In the genomic region with DNA sequence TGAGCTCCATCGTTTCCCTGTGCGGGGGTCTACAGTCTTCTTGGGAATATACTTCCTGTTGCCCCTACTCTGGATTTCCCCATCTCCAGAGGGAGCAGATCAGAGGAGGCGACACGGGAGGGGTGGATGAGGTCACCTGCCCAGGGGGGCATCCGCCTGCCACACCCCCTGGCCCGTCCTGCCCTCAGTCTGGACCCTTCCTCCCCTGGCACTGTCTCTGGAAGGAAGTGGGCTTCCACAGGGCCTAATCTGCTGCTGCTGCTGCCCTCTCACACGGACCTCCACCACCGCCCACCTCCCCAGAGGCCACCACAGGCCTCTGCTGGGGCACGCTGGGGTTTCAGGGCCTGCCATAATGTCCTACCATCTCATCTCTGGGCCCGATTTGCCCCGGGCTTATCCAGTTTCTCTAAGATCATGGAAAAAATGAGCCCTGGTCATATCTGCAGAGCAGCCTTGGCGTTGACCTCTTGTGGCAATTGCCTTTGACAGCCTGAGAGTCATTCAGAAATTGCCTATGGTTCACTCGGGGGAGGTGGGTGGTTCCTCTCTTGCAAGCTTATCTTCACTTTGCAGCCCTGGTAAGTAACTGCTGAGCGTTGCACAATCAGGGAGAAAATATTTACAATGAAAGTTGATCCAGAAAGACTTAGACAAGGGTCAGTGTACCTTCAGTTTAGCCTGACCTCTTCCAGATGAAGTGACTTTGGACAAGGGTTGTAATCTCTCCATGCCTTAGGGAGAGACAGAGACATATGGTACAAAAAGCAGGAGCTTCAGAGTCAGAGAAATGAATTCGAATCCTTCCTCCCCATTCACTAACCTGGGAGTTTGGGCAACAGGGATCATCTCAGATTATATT, we compare ENCODE assay signal across 8 cellular contexts.
A peak's percentile ranks its signal among the peaks of the same experiment; 100 is the strongest.
DNase-seq lines count a peak whose midpoint lies in the region; ATAC-seq and TF ChIP-seq lines count a peak whose summit lies in the region.

No MANE protein-coding gene starts in this region.

- H3K4me3 Mint-ChIP-seq in activated CD4-positive, alpha-beta T cell treated with anti-CD3 and anti-CD28 coated beads for 36 hours: peak overlapping the region; percentile 15
- peak overlapping the region; percentile 15 for H3K4me3 Mint-ChIP-seq in stimulated activated effector memory CD8-positive, alpha-beta T cell treated with anti-CD3 and anti-CD28 coated beads, Interleukin-12 subunit alpha, Interleukin-12 subunit beta, amount 100 ng/mL, for 72 hours

- no peaks in the 10 kb centered on the region for H3K27me3 Mint-ChIP-seq in activated CD4-positive, alpha-beta T cell treated with anti-CD3 and anti-CD28 coated beads for 36 hours

- intact Hi-C loops in activated CD4-positive, alpha-beta T cell treated with anti-CD3 and anti-CD28 coated beads for 36 hours (cut with DNase I, micrococcal nuclease): loop anchor here in 1 of 2 experiments (5.0 kb wide), 1 partner anchor 34 kb away; no protein-coding TSS in a partner anchor
- intact Hi-C loops in left ventricle myocardium superior (cut with micrococcal nuclease): no loop called here

- H3K4me1 Mint-ChIP-seq in activated CD4-positive, alpha-beta T cell treated with anti-CD3 and anti-CD28 coated beads for 36 hours: peaks cover 46% of the 10 kb centered on the region
- H3K4me1 Mint-ChIP-seq in stimulated activated effector memory CD8-positive, alpha-beta T cell treated with anti-CD3 and anti-CD28 coated beads, Interleukin-12 subunit alpha, Interleukin-12 subunit beta, amount 100 ng/mL, for 72 hours: peaks cover 47% of the 10 kb centered on the region

- POLR2A ChIA-PET in activated CD4-positive, alpha-beta T cell treated with anti-CD3 and anti-CD28 coated beads for 36 hours (lab: Charles Lee): no interaction called here

- H3K9me3 Mint-ChIP-seq in activated CD4-positive, alpha-beta T cell treated with anti-CD3 and anti-CD28 coated beads for 36 hours (ENCODE audit: low read depth): no peaks in the 10 kb centered on the region
- no peaks in the 10 kb centered on the region for H3K9me3 Mint-ChIP-seq in stimulated activated effector memory CD8-positive, alpha-beta T cell treated with anti-CD3 and anti-CD28 coated beads, Interleukin-12 subunit alpha, Interleukin-12 subunit beta, amount 100 ng/mL, for 72 hours

- H3K27ac Mint-ChIP-seq in activated CD4-positive, alpha-beta T cell treated with anti-CD3 and anti-CD28 coated beads for 36 hours: peak overlapping the region; percentile 69
- H3K27ac Mint-ChIP-seq in stimulated activated effector memory CD8-positive, alpha-beta T cell treated with anti-CD3 and anti-CD28 coated beads, Interleukin-12 subunit alpha, Interleukin-12 subunit beta, amount 100 ng/mL, for 72 hours: peak overlapping the region; percentile 56

- TF ChIP-seq POLR2A in GM18505 (IDR thresholded peaks at IDR 0.05; ENCODE audit: borderline replicate concordance, extremely low read depth, insufficient read depth, insufficient read length): no peak

- no peaks in the 10 kb centered on the region for H3K36me3 Mint-ChIP-seq in activated CD4-positive, alpha-beta T cell treated with anti-CD3 and anti-CD28 coated beads for 36 hours (ENCODE audit: low read depth)
- H3K36me3 Mint-ChIP-seq in stimulated activated effector memory CD8-positive, alpha-beta T cell treated with anti-CD3 and anti-CD28 coated beads, Interleukin-12 subunit alpha, Interleukin-12 subunit beta, amount 100 ng/mL, for 72 hours: peaks cover 6% of the 10 kb centered on the region

- CTCF ChIA-PET in activated CD4-positive, alpha-beta T cell treated with anti-CD3 and anti-CD28 coated beads for 36 hours (lab: Charles Lee): interaction anchor here (0.8 to 1.1 kb wide), 2 partner anchors 33 to 128 kb away, joined by 3 to 4 read pairs; no protein-coding TSS in a partner anchor

- peak; percentile 68 for DNase-seq in activated CD4-positive, alpha-beta T cell treated with anti-CD3 and anti-CD28 coated beads for 36 hours
- DNase-seq in activated CD4-positive, alpha-beta T cell treated with anti-CD3 and anti-CD28 coated beads for 4 hours: no peak
- peak; percentile 61 for DNase-seq in SIG-M5 (lab: John Stamatoyannopoulos, UW)
- DNase-seq in left ventricle myocardium superior: no peak
- DNase-seq in stimulated activated effector memory CD8-positive, alpha-beta T cell treated with anti-CD3 and anti-CD28 coated beads, Interleukin-12 subunit alpha, Interleukin-12 subunit beta, amount 100 ng/mL, for 72 hours (ENCODE audit: low spot score in 2 of 2): no peak
- DNase-seq in amniotic stem cell (lab: John Stamatoyannopoulos, UW): no peak

- ATAC-seq in activated CD4-positive, alpha-beta T cell treated with anti-CD3 and anti-CD28 coated beads for 36 hours: peak; percentile 83
- peak; percentile 62 for ATAC-seq in left ventricle myocardium superior
- ATAC-seq in stimulated activated effector memory CD8-positive, alpha-beta T cell treated with anti-CD3 and anti-CD28 coated beads, Interleukin-12 subunit alpha, Interleukin-12 subunit beta, amount 100 ng/mL, for 72 hours: peak; percentile 84
- ATAC-seq in GM18505 (IDR thresholded peaks at IDR 0.05; ENCODE audit: unreplicated experiment): no peak
- no peak for ATAC-seq in GM21423 (IDR thresholded peaks at IDR 0.05; ENCODE audit: unreplicated experiment)

Comparison
In these comparisons a context has a peak if more than half of its experiments do, and no peak if none do; other contexts are left out.
1. DNase-seq: peak in activated CD4-positive, alpha-beta T cell treated with anti-CD3 and anti-CD28 coated beads for 36 hours (single experiment) and SIG-M5 (single experiment); none in activated CD4-positive, alpha-beta T cell treated with anti-CD3 and anti-CD28 coated beads for 4 hours (0 of 2), left ventricle myocardium superior (single experiment), stimulated activated effector memory CD8-positive, alpha-beta T cell treated with anti-CD3 and anti-CD28 coated beads, Interleukin-12 subunit alpha, Interleukin-12 subunit beta, amount 100 ng/mL, for 72 hours (0 of 2) and amniotic stem cell (single experiment).
2. ATAC-seq: peak in activated CD4-positive, alpha-beta T cell treated with anti-CD3 and anti-CD28 coated beads for 36 hours (single experiment), left ventricle myocardium superior (single experiment) and stimulated activated effector memory CD8-positive, alpha-beta T cell treated with anti-CD3 and anti-CD28 coated beads, Interleukin-12 subunit alpha, Interleukin-12 subunit beta, amount 100 ng/mL, for 72 hours (single experiment); none in GM18505 (single experiment) and GM21423 (single experiment).